Comparison of ENCODE assay signal across 9 cellular contexts in genomic region chr5:173745123-173745522, GRCh38.
DNase-seq lines count a peak whose midpoint lies in the region; ATAC-seq and TF ChIP-seq lines count a peak whose summit lies in the region.
"Had no signal": no experiment of that assay in that cellular context is flagged by ENCODE, and none has a peak within 500 bp of the region (broad histone marks: within the 10 kb centered on the region; RNA-seq: fewer than 3 reads in every experiment).

No MANE protein-coding gene starts in this region.

- peak; percentile 8 for DNase-seq in NOMO-1 treated with DMSO at 0.1 percent for 48 hours (lab: John Stamatoyannopoulos, UW; ENCODE audit: unreplicated experiment)
- no peak for DNase-seq in NOMO-1 treated with dmso at 0.1 percent for 144 hours (lab: John Stamatoyannopoulos, UW; ENCODE audit: unreplicated experiment)
- DNase-seq in PC-9: peak in 1 of 2 experiments; percentile 41
- peak; percentile 66 for DNase-seq in stimulated activated naive B cell treated with anti-CD40 and anti-IgM and Interleukin-4, amounts not matched to agents 10 μg/mL and 1 μg/mL and 100 μg/mL, for 72 hours
- no peak for DNase-seq in GM20000 (ENCODE audit: low spot score)
- no peak for DNase-seq in stimulated activated CD4-positive, alpha-beta T cell treated with anti-CD3 and anti-CD28 coated beads, Interleukin-2, amount 100 ng/mL, for 48 hours
- DNase-seq: AML-193 had no signal

- no TSS peak for BruUV-seq in PC-9 (replicated peaks; lab: Mats Ljungman, UMichigan)

- peak overlapping the region in 1 of 2 donors; percentile 14 for H3K4me3 Mint-ChIP-seq in stimulated activated naive B cell treated with anti-CD40 and anti-IgM and Interleukin-4, amounts not matched to agents 10 μg/mL and 1 μg/mL and 100 μg/mL, for 72 hours

- no peaks in the 10 kb centered on the region for H3K9me3 ChIP-seq in PC-9 (ENCODE audit: insufficient read depth, low read depth)

- peaks cover 12% of the 10 kb centered on the region for H3F3A ChIP-seq in PC-9 (ENCODE audit: insufficient read depth, low read depth)

- no peak overlapping the region for H2AFZ ChIP-seq in PC-9

- TF ChIP-seq CTCF in PC-9 (conservative IDR thresholded peaks at IDR 0.05): no peak
- no peak for TF ChIP-seq CTCF in GM20000 (IDR thresholded peaks at IDR 0.05; ENCODE audit: extremely low read depth, missing control alignments)

- no peaks in the 10 kb centered on the region for H4K20me1 ChIP-seq in PC-9 (ENCODE audit: insufficient read depth)

- peaks cover 27% of the 10 kb centered on the region for H3K4me1 ChIP-seq in PC-9 (replicated peaks; ENCODE audit: insufficient read depth)

- H3K27ac ChIP-seq in PC-9: peak overlapping the region; percentile 80

- no peaks in the 10 kb centered on the region for H3K9me2 ChIP-seq in PC-9 (ENCODE audit: insufficient read depth)

- POLR2A ChIA-PET in PC-9 (lab: Charles Lee; ENCODE audit: unreplicated experiment): interaction anchor here (0.6 to 0.7 kb wide), 2 partner anchors 22 to 124 kb away, joined by 3 to 4 read pairs; no protein-coding TSS in a partner anchor

- H3K9me3 Mint-ChIP-seq in stimulated activated naive B cell treated with anti-CD40 and anti-IgM and Interleukin-4, amounts not matched to agents 10 μg/mL and 1 μg/mL and 100 μg/mL, for 72 hours: no peaks in the 10 kb centered on the region

- H3K27ac Mint-ChIP-seq in stimulated activated naive B cell treated with anti-CD40 and anti-IgM and Interleukin-4, amounts not matched to agents 10 μg/mL and 1 μg/mL and 100 μg/mL, for 72 hours: peak overlapping the region; percentile 53

- H3K36me3 Mint-ChIP-seq in stimulated activated naive B cell treated with anti-CD40 and anti-IgM and Interleukin-4, amounts not matched to agents 10 μg/mL and 1 μg/mL and 100 μg/mL, for 72 hours: no peaks in the 10 kb centered on the region

- H3K4me3 ChIP-seq in PC-9: peak overlapping the region; percentile 8; the same call in 1 of the 2 replicates

- peaks cover 43 to 58% of the 10 kb centered on the region in 2 donors for H3K4me1 Mint-ChIP-seq in stimulated activated naive B cell treated with anti-CD40 and anti-IgM and Interleukin-4, amounts not matched to agents 10 μg/mL and 1 μg/mL and 100 μg/mL, for 72 hours

- intact Hi-C loops in PC-9 (cut with micrococcal nuclease; ENCODE audit: unreplicated experiment): loop anchor here (5.0 kb wide), 3 partner anchors 77 to 172 kb away; no protein-coding TSS in a partner anchor

- H3K79me2 ChIP-seq in PC-9 (ENCODE audit: low read depth): no peaks in the 10 kb centered on the region

- ATAC-seq in HG03103 (IDR thresholded peaks at IDR 0.05; ENCODE audit: low read depth, unreplicated experiment): peak; percentile 40
- peak; percentile 88 to 91 for ATAC-seq in stimulated activated naive B cell treated with anti-CD40 and anti-IgM and Interleukin-4, amounts not matched to agents 10 μg/mL and 1 μg/mL and 100 μg/mL, for 72 hours (replicated peaks)
- ATAC-seq in GM19035 (IDR thresholded peaks at IDR 0.05; ENCODE audit: unreplicated experiment): no peak

- no peaks in the 10 kb centered on the region for H3K27me3 Mint-ChIP-seq in stimulated activated naive B cell treated with anti-CD40 and anti-IgM and Interleukin-4, amounts not matched to agents 10 μg/mL and 1 μg/mL and 100 μg/mL, for 72 hours

- no peaks in the 10 kb centered on the region for H3K27me3 ChIP-seq in PC-9 (ENCODE audit: insufficient read depth, low read depth)

- peak overlapping the region; percentile 49 for H3K4me2 ChIP-seq in PC-9

- CTCF ChIA-PET in PC-9 (lab: Charles Lee): no interaction called here

- no peaks in the 10 kb centered on the region for H3K36me3 ChIP-seq in PC-9 (ENCODE audit: low read depth)

Comparison
In these comparisons a context has a peak if more than half of its experiments do, and no peak if none do; other contexts are left out.
1. DNase-seq: peak in NOMO-1 treated with DMSO at 0.1 percent for 48 hours (single experiment) and stimulated activated naive B cell treated with anti-CD40 and anti-IgM and Interleukin-4, amounts not matched to agents 10 μg/mL and 1 μg/mL and 100 μg/mL, for 72 hours (single experiment); none in NOMO-1 treated with dmso at 0.1 percent for 144 hours (single experiment), GM20000 (single experiment) and stimulated activated CD4-positive, alpha-beta T cell treated with anti-CD3 and anti-CD28 coated beads, Interleukin-2, amount 100 ng/mL, for 48 hours (0 of 2).